Comparison of ENCODE assay signal across 1 cellular context in the genomic region with DNA sequence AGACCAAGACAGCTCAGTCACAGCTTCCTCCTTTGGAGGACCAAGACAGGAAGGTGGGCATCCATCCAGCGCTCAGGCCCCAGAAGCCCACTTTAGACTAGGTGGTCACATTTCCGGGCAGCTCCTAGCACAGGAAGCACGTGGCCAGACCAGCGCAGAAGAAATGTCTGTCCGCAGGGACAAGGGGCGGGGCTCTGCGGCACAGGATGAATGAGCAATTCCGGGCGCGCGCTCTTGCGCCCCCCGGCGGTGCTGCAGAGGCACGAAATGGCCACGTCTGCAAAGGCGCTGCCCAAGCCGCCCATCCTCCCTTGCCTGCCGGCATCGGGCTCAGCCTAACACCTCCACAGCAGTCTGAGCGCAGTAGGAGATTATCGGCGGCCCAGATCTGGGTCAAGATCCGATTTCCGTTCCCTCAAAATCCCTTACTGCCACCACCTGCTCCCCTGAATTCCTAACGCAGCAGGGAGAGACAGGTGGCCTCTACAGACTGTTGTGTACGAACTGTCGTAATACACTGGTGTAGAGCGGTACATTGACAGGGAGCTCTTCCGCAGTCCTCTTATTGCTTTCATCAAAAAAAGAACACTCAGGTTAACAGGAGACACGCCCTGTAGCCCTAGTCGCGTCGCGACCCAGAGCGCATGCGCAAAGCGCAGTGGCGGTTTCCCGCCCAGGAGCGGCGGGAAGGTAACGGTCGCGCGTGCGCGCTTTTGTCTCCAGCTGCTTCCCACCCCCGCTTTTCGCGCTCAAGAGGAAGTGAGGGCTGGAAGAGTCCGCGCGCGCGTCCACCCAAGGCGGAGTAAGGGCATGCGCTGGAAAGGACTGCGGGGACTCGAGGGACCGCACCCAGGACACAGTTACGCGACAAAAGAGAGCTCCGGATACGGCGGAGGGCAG.
TF ChIP-seq lines count a peak whose summit lies in the region.

No MANE protein-coding gene starts in this region.

TF ChIP-seq in K562, 482 proteins besides CTCF, POLR2A, EP300 and RAD21 (continued from another document and continues in another):
- TF ChIP-seq, protein P1, sequence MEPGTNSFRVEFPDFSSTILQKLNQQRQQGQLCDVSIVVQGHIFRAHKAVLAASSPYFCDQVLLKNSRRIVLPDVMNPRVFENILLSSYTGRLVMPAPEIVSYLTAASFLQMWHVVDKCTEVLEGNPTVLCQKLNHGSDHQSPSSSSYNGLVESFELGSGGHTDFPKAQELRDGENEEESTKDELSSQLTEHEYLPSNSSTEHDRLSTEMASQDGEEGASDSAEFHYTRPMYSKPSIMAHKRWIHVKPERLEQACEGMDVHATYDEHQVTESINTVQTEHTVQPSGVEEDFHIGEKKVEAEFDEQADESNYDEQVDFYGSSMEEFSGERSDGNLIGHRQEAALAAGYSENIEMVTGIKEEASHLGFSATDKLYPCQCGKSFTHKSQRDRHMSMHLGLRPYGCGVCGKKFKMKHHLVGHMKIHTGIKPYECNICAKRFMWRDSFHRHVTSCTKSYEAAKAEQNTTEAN (CRISPR knock-in tag; IDR thresholded peaks at IDR 0.05), result peak; percentile 87; the same call in 1 of the 2 replicates
- TF ChIP-seq RBFOX2 (IDR thresholded peaks at IDR 0.05; ENCODE audit: low read depth, low read length) (peak; percentile 97), PCBP1 (IDR thresholded peaks at IDR 0.05; ENCODE audit: low read depth, low read length, poor library complexity, severe bottlenecking) (peak; percentile 96), LARP7 (IDR thresholded peaks at IDR 0.05) (peak; percentile 68; the same call in 1 of the 2 replicates), ZBTB17 (CRISPR knock-in tag; IDR thresholded peaks at IDR 0.05) (peak; percentile 80), HEY1 (CRISPR knock-in tag; IDR thresholded peaks at IDR 0.05; ENCODE audit: borderline replicate concordance) (no peak), FUS (optimal IDR thresholded peaks at IDR 0.05; ENCODE audit: low read depth, low read length) (peak; percentile 24), HCFC1 (IDR thresholded peaks at IDR 0.05; ENCODE audit: low read depth, low read length) (peak; percentile 48), HMG20A (CRISPR knock-in tag; conservative IDR thresholded peaks at IDR 0.05) (0 out of 2 replicates have a peak, but pooled peaks have one; percentile 40), SAP30 (IDR thresholded peaks at IDR 0.05; ENCODE audit: borderline replicate concordance, insufficient read depth, low read depth, low read length, poor library complexity, severe bottlenecking) (peak; percentile 94), PHF21A (IDR thresholded peaks at IDR 0.05; ENCODE audit: borderline replicate concordance, low read depth) (peak; percentile 52; the same call in 1 of the 2 replicates), ZNF766 (CRISPR knock-in tag; conservative IDR thresholded peaks at IDR 0.05) (peak; percentile 85), HDGF (IDR thresholded peaks at IDR 0.05) (peak; percentile 88; the same call in 1 of the 2 replicates), ZNF311 (CRISPR knock-in tag; IDR thresholded peaks at IDR 0.05) (no peak), RBM14 (IDR thresholded peaks at IDR 0.05; ENCODE audit: borderline replicate concordance, insufficient read depth, low read depth, low read length) (no peak), ZNF785 (CRISPR knock-in tag; IDR thresholded peaks at IDR 0.05) (no peak), PCBP2 (IDR thresholded peaks at IDR 0.05; ENCODE audit: low read depth, low read length, poor library complexity, severe bottlenecking) (no peak), HDAC1 (IDR thresholded peaks at IDR 0.05) (peak; percentile 50 to 99; a peak in 3 of 4 replicates), ZNF699 (CRISPR knock-in tag; IDR thresholded peaks at IDR 0.05; ENCODE audit: insufficient replicate concordance) (no peak)
- TF ChIP-seq, protein P2, sequence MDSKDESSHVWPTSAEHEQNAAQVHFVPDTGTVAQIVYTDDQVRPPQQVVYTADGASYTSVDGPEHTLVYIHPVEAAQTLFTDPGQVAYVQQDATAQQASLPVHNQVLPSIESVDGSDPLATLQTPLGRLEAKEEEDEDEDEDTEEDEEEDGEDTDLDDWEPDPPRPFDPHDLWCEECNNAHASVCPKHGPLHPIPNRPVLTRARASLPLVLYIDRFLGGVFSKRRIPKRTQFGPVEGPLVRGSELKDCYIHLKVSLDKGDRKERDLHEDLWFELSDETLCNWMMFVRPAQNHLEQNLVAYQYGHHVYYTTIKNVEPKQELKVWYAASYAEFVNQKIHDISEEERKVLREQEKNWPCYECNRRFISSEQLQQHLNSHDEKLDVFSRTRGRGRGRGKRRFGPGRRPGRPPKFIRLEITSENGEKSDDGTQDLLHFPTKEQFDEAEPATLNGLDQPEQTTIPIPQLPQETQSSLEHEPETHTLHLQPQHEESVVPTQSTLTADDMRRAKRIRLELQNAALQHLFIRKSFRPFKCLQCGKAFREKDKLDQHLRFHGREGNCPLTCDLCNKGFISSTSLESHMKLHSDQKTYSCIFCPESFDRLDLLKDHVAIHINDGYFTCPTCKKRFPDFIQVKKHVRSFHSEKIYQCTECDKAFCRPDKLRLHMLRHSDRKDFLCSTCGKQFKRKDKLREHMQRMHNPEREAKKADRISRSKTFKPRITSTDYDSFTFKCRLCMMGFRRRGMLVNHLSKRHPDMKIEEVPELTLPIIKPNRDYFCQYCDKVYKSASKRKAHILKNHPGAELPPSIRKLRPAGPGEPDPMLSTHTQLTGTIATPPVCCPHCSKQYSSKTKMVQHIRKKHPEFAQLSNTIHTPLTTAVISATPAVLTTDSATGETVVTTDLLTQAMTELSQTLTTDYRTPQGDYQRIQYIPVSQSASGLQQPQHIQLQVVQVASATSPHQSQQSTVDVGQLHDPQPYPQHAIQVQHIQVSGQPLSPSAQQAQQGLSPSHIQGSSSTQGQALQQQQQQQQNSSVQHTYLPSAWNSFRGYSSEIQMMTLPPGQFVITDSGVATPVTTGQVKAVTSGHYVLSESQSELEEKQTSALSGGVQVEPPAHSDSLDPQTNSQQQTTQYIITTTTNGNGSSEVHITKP (IDR thresholded peaks at IDR 0.05; ENCODE audit: partially characterized antibody), result no peak
- TF ChIP-seq, protein P3, sequence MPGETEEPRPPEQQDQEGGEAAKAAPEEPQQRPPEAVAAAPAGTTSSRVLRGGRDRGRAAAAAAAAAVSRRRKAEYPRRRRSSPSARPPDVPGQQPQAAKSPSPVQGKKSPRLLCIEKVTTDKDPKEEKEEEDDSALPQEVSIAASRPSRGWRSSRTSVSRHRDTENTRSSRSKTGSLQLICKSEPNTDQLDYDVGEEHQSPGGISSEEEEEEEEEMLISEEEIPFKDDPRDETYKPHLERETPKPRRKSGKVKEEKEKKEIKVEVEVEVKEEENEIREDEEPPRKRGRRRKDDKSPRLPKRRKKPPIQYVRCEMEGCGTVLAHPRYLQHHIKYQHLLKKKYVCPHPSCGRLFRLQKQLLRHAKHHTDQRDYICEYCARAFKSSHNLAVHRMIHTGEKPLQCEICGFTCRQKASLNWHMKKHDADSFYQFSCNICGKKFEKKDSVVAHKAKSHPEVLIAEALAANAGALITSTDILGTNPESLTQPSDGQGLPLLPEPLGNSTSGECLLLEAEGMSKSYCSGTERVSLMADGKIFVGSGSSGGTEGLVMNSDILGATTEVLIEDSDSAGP (CRISPR knock-in tag; IDR thresholded peaks at IDR 0.05), result 0 out of 2 replicates have a peak, but pooled peaks have one; percentile 4
- TF ChIP-seq, protein P4, sequence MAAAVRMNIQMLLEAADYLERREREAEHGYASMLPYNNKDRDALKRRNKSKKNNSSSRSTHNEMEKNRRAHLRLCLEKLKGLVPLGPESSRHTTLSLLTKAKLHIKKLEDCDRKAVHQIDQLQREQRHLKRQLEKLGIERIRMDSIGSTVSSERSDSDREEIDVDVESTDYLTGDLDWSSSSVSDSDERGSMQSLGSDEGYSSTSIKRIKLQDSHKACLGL (CRISPR knock-in tag; IDR thresholded peaks at IDR 0.05; ENCODE audit: borderline replicate concordance, poor library complexity, severe bottlenecking), result peak; percentile 93
- TF ChIP-seq, protein P5, sequence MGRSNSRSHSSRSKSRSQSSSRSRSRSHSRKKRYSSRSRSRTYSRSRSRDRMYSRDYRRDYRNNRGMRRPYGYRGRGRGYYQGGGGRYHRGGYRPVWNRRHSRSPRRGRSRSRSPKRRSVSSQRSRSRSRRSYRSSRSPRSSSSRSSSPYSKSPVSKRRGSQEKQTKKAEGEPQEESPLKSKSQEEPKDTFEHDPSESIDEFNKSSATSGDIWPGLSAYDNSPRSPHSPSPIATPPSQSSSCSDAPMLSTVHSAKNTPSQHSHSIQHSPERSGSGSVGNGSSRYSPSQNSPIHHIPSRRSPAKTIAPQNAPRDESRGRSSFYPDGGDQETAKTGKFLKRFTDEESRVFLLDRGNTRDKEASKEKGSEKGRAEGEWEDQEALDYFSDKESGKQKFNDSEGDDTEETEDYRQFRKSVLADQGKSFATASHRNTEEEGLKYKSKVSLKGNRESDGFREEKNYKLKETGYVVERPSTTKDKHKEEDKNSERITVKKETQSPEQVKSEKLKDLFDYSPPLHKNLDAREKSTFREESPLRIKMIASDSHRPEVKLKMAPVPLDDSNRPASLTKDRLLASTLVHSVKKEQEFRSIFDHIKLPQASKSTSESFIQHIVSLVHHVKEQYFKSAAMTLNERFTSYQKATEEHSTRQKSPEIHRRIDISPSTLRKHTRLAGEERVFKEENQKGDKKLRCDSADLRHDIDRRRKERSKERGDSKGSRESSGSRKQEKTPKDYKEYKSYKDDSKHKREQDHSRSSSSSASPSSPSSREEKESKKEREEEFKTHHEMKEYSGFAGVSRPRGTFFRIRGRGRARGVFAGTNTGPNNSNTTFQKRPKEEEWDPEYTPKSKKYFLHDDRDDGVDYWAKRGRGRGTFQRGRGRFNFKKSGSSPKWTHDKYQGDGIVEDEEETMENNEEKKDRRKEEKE (IDR thresholded peaks at IDR 0.05; ENCODE audit: borderline replicate concordance in 1 of 2, control insufficient read depth in 1 of 2, low read depth in 2 of 2, low read length in 1 of 2), result peak in 1 of 2 experiments; percentile 34; a peak in 1 of 4 replicates
- TF ChIP-seq, protein P6, sequence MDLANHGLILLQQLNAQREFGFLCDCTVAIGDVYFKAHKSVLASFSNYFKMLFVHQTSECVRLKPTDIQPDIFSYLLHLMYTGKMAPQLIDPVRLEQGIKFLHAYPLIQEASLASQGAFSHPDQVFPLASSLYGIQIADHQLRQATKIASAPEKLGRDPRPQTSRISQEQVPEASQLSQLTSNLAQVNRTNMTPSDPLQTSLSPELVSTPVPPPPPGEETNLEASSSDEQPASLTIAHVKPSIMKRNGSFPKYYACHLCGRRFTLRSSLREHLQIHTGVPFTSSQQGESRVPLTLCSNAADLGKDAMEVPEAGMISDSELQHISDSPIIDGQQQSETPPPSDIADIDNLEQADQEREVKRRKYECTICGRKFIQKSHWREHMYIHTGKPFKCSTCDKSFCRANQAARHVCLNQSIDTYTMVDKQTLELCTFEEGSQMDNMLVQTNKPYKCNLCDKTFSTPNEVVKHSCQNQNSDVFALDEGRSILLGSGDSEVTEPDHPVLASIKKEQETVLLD (IDR thresholded peaks at IDR 0.05), result peak; percentile 98
- TF ChIP-seq, protein P7, sequence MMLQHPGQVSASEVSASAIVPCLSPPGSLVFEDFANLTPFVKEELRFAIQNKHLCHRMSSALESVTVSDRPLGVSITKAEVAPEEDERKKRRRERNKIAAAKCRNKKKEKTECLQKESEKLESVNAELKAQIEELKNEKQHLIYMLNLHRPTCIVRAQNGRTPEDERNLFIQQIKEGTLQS (IDR thresholded peaks at IDR 0.05), result no peak
- TF ChIP-seq, protein P7 (CRISPR knock-in tag; conservative IDR thresholded peaks at IDR 0.05), result peak; percentile 8; the same call in 1 of the 2 replicates
- TF ChIP-seq, protein P8, sequence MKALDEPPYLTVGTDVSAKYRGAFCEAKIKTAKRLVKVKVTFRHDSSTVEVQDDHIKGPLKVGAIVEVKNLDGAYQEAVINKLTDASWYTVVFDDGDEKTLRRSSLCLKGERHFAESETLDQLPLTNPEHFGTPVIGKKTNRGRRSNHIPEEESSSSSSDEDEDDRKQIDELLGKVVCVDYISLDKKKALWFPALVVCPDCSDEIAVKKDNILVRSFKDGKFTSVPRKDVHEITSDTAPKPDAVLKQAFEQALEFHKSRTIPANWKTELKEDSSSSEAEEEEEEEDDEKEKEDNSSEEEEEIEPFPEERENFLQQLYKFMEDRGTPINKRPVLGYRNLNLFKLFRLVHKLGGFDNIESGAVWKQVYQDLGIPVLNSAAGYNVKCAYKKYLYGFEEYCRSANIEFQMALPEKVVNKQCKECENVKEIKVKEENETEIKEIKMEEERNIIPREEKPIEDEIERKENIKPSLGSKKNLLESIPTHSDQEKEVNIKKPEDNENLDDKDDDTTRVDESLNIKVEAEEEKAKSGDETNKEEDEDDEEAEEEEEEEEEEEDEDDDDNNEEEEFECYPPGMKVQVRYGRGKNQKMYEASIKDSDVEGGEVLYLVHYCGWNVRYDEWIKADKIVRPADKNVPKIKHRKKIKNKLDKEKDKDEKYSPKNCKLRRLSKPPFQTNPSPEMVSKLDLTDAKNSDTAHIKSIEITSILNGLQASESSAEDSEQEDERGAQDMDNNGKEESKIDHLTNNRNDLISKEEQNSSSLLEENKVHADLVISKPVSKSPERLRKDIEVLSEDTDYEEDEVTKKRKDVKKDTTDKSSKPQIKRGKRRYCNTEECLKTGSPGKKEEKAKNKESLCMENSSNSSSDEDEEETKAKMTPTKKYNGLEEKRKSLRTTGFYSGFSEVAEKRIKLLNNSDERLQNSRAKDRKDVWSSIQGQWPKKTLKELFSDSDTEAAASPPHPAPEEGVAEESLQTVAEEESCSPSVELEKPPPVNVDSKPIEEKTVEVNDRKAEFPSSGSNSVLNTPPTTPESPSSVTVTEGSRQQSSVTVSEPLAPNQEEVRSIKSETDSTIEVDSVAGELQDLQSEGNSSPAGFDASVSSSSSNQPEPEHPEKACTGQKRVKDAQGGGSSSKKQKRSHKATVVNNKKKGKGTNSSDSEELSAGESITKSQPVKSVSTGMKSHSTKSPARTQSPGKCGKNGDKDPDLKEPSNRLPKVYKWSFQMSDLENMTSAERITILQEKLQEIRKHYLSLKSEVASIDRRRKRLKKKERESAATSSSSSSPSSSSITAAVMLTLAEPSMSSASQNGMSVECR (CRISPR knock-in tag; IDR thresholded peaks at IDR 0.05), result peak; percentile 96
- TF ChIP-seq, protein P9, sequence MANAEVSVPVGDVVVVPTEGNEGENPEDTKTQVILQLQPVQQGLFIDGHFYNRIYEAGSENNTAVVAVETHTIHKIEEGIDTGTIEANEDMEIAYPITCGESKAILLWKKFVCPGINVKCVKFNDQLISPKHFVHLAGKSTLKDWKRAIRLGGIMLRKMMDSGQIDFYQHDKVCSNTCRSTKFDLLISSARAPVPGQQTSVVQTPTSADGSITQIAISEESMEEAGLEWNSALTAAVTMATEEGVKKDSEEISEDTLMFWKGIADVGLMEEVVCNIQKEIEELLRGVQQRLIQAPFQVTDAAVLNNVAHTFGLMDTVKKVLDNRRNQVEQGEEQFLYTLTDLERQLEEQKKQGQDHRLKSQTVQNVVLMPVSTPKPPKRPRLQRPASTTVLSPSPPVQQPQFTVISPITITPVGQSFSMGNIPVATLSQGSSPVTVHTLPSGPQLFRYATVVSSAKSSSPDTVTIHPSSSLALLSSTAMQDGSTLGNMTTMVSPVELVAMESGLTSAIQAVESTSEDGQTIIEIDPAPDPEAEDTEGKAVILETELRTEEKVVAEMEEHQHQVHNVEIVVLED (CRISPR knock-in tag; IDR thresholded peaks at IDR 0.05), result no peak; the same call in none of the 2 replicates
